9 cellular contexts compared by ENCODE assay signal in genomic region chr3:111610612-111611054, GRCh38. TPM values are rescaled to one million over a fixed set of nuclear protein-coding genes. Genes with fewer than 3 reads are reported as not detected.
DNase-seq lines count a peak whose midpoint lies in the region; ATAC-seq and TF ChIP-seq lines count a peak whose summit lies in the region.
"Had no signal": no experiment of that assay in that cellular context is flagged by ENCODE, and none has a peak within 500 bp of the region (broad histone marks: within the 10 kb centered on the region; RNA-seq: fewer than 3 reads in every experiment).

No MANE protein-coding gene starts in this region.

- H3K4me1 Mint-ChIP-seq in natural killer cell, result peaks cover 50 to 70% of the 10 kb centered on the region in 2 donors

- DNase-seq in T-helper 9 cell (peak; percentile 15), natural killer cell (no peak), NCI-H1436 treated with DMSO at 0.1 percent for 48 hours (lab: John Stamatoyannopoulos, UW) (no peak), HAP-1 (ENCODE audit: low spot score in 2 of 2) (no peak), NCI-H146 treated with DMSO at 0.1 percent for 48 hours (lab: John Stamatoyannopoulos, UW; ENCODE audit: unreplicated experiment) (no peak), retina (no peak)

- no peaks in the 10 kb centered on the region for H3K9me3 ChIP-seq in HAP-1

- H3K27me3 ChIP-seq in HAP-1 (ENCODE audit: low read depth), result no peaks in the 10 kb centered on the region

- no peak overlapping the region for H3K4me3 ChIP-seq in HAP-1

- H3K9me3 Mint-ChIP-seq in natural killer cell, result peaks cover 0 to 2% of the 10 kb centered on the region in 2 donors

- in situ Hi-C loops in HAP-1 (cut with MboI; ENCODE audit: low sequenced_read_pairs), result no loop called here

- no peaks in the 10 kb centered on the region for H3K36me3 ChIP-seq in HAP-1 (replicated peaks)

- H3K27me3 Mint-ChIP-seq in natural killer cell (ENCODE audit: low read depth in 2 of 2), result no peaks in the 10 kb centered on the region

- H3K4me3 Mint-ChIP-seq in natural killer cell, result peak overlapping the region; percentile 84

- no peak for TF ChIP-seq CTCF in natural killer cell (IDR thresholded peaks at IDR 0.05)

- H3K4me1 ChIP-seq in HAP-1, result no peaks in the 10 kb centered on the region

- H3K27ac Mint-ChIP-seq in natural killer cell, result peak overlapping the region; percentile 91 to 93

- intact Hi-C loops in natural killer cell (cut with micrococcal nuclease), result loop anchor here (10.0 kb wide), 1 partner anchor 1806 kb away; no protein-coding TSS in a partner anchor

- peaks cover 13% of the 10 kb centered on the region for H3K36me3 Mint-ChIP-seq in natural killer cell

- ATAC-seq in GM19043 (IDR thresholded peaks at IDR 0.05; ENCODE audit: low read depth, unreplicated experiment) (peak; percentile 19), HG03066 (IDR thresholded peaks at IDR 0.05; ENCODE audit: low read depth, unreplicated experiment) (peak; percentile 7), natural killer cell (no peak)

RNA-seq across cellular contexts. Expression of gene ZBED2, which starts 15.5 kb away (rescaled TPM):
- under 1 TPM in 1 of 3 donors, not detected in 2; 0.26 TPM for total RNA-seq in natural killer cell
- total RNA-seq: dermis microvascular lymphatic vessel endothelial cell had no signal

Comparison
In these comparisons a context has a peak if more than half of its experiments do, and no peak if none do; other contexts are left out.
1. ATAC-seq: peak in GM19043 (single experiment) and HG03066 (single experiment); none in natural killer cell (0 of 3).